Comparison of ENCODE assay signal across 11 cellular contexts in the genomic region with DNA sequence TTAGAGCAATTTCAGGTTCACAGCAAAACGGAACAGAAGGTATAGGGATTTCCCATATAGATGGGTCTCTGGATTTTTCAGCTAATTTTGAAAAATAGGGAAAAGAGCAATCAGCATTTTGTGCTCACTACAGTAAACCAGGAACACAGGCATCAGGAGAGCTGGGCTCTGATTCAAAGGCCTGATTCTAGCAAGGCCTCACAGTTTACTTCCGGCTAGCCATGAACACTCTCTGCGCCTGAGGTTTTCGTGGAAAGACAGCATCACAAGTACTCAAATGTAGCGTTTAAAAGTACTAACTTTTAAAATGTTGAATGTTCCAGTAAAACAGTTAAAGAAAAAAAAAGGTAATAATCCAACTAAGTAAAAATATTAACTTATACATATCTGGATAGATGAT.
DNase-seq lines count a peak whose midpoint lies in the region; ATAC-seq and TF ChIP-seq lines count a peak whose summit lies in the region.
"Had no signal": no experiment of that assay in that cellular context is flagged by ENCODE, and none has a peak within 500 bp of the region (broad histone marks: within the 10 kb centered on the region; RNA-seq: fewer than 3 reads in every experiment).

No MANE protein-coding gene starts in this region.

- DNase-seq in GM23338 (ENCODE audit: low spot score) (no peak), adipocyte (ENCODE audit: low read depth) (no peak), sciatic nerve (ENCODE audit: low spot score) (no peak), omental fat pad (ENCODE audit: low spot score) (no peak), KG1 (lab: John Stamatoyannopoulos, UW) (no peak), NOMO-1 treated with dmso at 0.1 percent for 144 hours (lab: John Stamatoyannopoulos, UW; ENCODE audit: unreplicated experiment) (no peak)
- no peak for DNase-seq in CD8-positive, alpha-beta memory T cell
- DNase-seq: activated T-cell treated with anti-CD3 and anti-CD28 coated beads, Interleukin-2, amount 50 U/mL, for 48 hours; stimulated activated CD4-positive, alpha-beta T cell treated with anti-CD3 and anti-CD28 coated beads, Interleukin-15, amount 100 ng/mL, for 24 hours had no signal

- H3K9ac ChIP-seq in adipocyte (ENCODE audit: low read length) (peak overlapping the region; percentile 59), iPS-18a (ENCODE audit: low read length) (peak overlapping the region; percentile 55)

- H3K4me1 ChIP-seq in GM23338 (ENCODE audit: insufficient read depth) (peaks cover 51% of the 10 kb centered on the region), adipocyte (ENCODE audit: control insufficient read depth, insufficient read depth, low read length) (peaks cover 14% of the 10 kb centered on the region), iPS-18a (ENCODE audit: control insufficient read depth, low read depth, low read length) (peaks cover 32% of the 10 kb centered on the region)
- no peaks in the 10 kb centered on the region for H3K4me1 ChIP-seq in CD8-positive, alpha-beta memory T cell (ENCODE audit: insufficient read depth, low read length)

- H3K27ac Mint-ChIP-seq in GM23338 = no peak overlapping the region; the same call in 1 of the 2 replicates
- no peak overlapping the region for H3K27ac Mint-ChIP-seq in CD8-positive, alpha-beta memory T cell

- peaks cover 6% of the 10 kb centered on the region; the same call in 1 of the 3 replicates for H3K9me3 Mint-ChIP-seq in GM23338
- H3K9me3 Mint-ChIP-seq in CD8-positive, alpha-beta memory T cell = peaks cover 0 to 4% (median 0%) of the 10 kb centered on the region in 5 donors

- intact Hi-C loops in sciatic nerve (cut with DNase I) = no loop called here

- peaks cover 68% of the 10 kb centered on the region for H3K79me2 ChIP-seq in GM23338 (replicated peaks; ENCODE audit: insufficient read depth)

- H3F3A ChIP-seq in GM23338 (replicated peaks; ENCODE audit: low read depth) = peaks cover 4% of the 10 kb centered on the region

- H3K4me3 Mint-ChIP-seq in GM23338 = no peak overlapping the region
- H3K4me3 Mint-ChIP-seq in CD8-positive, alpha-beta memory T cell = no peak overlapping the region

- H3K27me3 ChIP-seq in GM23338 (ENCODE audit: insufficient read depth) (no peaks in the 10 kb centered on the region), adipocyte (replicated peaks; ENCODE audit: control insufficient read depth, insufficient read depth, low read length) (no peaks in the 10 kb centered on the region), iPS-18a (ENCODE audit: control insufficient read depth, insufficient read depth, low read length) (no peaks in the 10 kb centered on the region)
- no peaks in the 10 kb centered on the region for H3K27me3 ChIP-seq in CD8-positive, alpha-beta memory T cell (ENCODE audit: insufficient read depth, low read length, poor library complexity, severe bottlenecking)

- no peaks in the 10 kb centered on the region for H3K9me2 ChIP-seq in GM23338 (ENCODE audit: insufficient read depth)

- no peak for TF ChIP-seq CTCF in GM23338 (conservative IDR thresholded peaks at IDR 0.05; ENCODE audit: low read depth in 2 of 2)
- TF ChIP-seq CTCF in omental fat pad (IDR thresholded peaks at IDR 0.05) = no peak

- peaks cover 7% of the 10 kb centered on the region; the same call in 2 of the 3 replicates for H3K36me3 Mint-ChIP-seq in GM23338 (ENCODE audit: low read depth)
- peaks cover 0 to 7% (median 6%) of the 10 kb centered on the region in 3 donors for H3K36me3 Mint-ChIP-seq in CD8-positive, alpha-beta memory T cell

- H3K36me3 ChIP-seq in GM23338 (ENCODE audit: insufficient read depth) = no peaks in the 10 kb centered on the region
- H3K36me3 ChIP-seq in adipocyte (ENCODE audit: control insufficient read depth, insufficient read depth, low read length, severe bottlenecking) = no peaks in the 10 kb centered on the region
- H3K36me3 ChIP-seq in iPS-18a (ENCODE audit: control insufficient read depth, low read depth, low read length) = no peaks in the 10 kb centered on the region
- H3K36me3 ChIP-seq in CD8-positive, alpha-beta memory T cell (ENCODE audit: insufficient read depth, low read length) = no peaks in the 10 kb centered on the region

- H2AFZ ChIP-seq in GM23338 = no peak overlapping the region

- H3K4me1 Mint-ChIP-seq in GM23338 = peaks cover 63% of the 10 kb centered on the region
- H3K4me1 Mint-ChIP-seq in CD8-positive, alpha-beta memory T cell = peaks cover 5 to 9% (median 6%) of the 10 kb centered on the region in 3 donors

- no peaks in the 10 kb centered on the region for H3K9me3 ChIP-seq in adipocyte (ENCODE audit: control insufficient read depth, low read length)
- no peaks in the 10 kb centered on the region for H3K9me3 ChIP-seq in iPS-18a (ENCODE audit: control insufficient read depth, low read depth, low read length)
- no peaks in the 10 kb centered on the region for H3K9me3 ChIP-seq in CD8-positive, alpha-beta memory T cell (ENCODE audit: low read length)

- ATAC-seq in GM23338 = no peak
- peak; percentile 73 for ATAC-seq in sciatic nerve
- ATAC-seq in omental fat pad (ENCODE audit: low FRiP score) = no peak

- CTCF ChIA-PET in CD8-positive, alpha-beta memory T cell (lab: Charles Lee) = interaction anchor here (1.3 kb wide), 1 partner anchor 22 kb away, joined by 4 read pairs; no protein-coding TSS in a partner anchor

- H3K27ac ChIP-seq in GM23338 (ENCODE audit: low read depth) (peak overlapping the region; percentile 81; the same call in 1 of the 2 replicates), iPS-18a (ENCODE audit: low read length) (peak overlapping the region; percentile 86)
- no peak overlapping the region for H3K27ac ChIP-seq in CD8-positive, alpha-beta memory T cell (ENCODE audit: low read depth, low read length)

- H3K4me3 ChIP-seq in GM23338 (no peak overlapping the region), adipocyte (ENCODE audit: low read length) (no peak overlapping the region), iPS-18a (ENCODE audit: low read length) (no peak overlapping the region)
- H3K4me3 ChIP-seq in CD8-positive, alpha-beta memory T cell (ENCODE audit: low read length) = no peak overlapping the region
- H3K4me3 ChIP-seq: lung had no signal

- peak overlapping the region; percentile 9; the same call in 1 of the 2 replicates for H3K4me2 ChIP-seq in GM23338

- H3K27me3 Mint-ChIP-seq in GM23338 (ENCODE audit: insufficient read depth, low read depth, poor library complexity) = peaks cover 5% of the 10 kb centered on the region
- no peaks in the 10 kb centered on the region for H3K27me3 Mint-ChIP-seq in CD8-positive, alpha-beta memory T cell

- POLR2A ChIA-PET in CD8-positive, alpha-beta memory T cell (lab: Charles Lee) = no interaction called here

- H4K20me1 ChIP-seq in GM23338 (replicated peaks; ENCODE audit: insufficient read depth) = peaks cover 19% of the 10 kb centered on the region; the same call in 1 of the 2 replicates

TF ChIP-seq in GM23338, 12 proteins besides CTCF, POLR2A, EP300 and RAD21 (continues in another document):
- TF ChIP-seq, protein P1, sequence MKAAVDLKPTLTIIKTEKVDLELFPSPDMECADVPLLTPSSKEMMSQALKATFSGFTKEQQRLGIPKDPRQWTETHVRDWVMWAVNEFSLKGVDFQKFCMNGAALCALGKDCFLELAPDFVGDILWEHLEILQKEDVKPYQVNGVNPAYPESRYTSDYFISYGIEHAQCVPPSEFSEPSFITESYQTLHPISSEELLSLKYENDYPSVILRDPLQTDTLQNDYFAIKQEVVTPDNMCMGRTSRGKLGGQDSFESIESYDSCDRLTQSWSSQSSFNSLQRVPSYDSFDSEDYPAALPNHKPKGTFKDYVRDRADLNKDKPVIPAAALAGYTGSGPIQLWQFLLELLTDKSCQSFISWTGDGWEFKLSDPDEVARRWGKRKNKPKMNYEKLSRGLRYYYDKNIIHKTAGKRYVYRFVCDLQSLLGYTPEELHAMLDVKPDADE (IDR thresholded peaks at IDR 0.05) = no peak
- no peak for TF ChIP-seq ZNF114 (CRISPR knock-in tag; IDR thresholded peaks at IDR 0.05)
- TF ChIP-seq JUNB (IDR thresholded peaks at IDR 0.05; ENCODE audit: unreplicated experiment) = no peak
- no peak for TF ChIP-seq ZNF331 (CRISPR knock-in tag; IDR thresholded peaks at IDR 0.05; ENCODE audit: low read depth)
- TF ChIP-seq EZH2 (IDR thresholded peaks at IDR 0.05; ENCODE audit: low read depth, unreplicated experiment) = no peak
- no peak for TF ChIP-seq EZH2phosphoT487 (IDR thresholded peaks at IDR 0.05; ENCODE audit: unreplicated experiment)
- TF ChIP-seq, protein P2, sequence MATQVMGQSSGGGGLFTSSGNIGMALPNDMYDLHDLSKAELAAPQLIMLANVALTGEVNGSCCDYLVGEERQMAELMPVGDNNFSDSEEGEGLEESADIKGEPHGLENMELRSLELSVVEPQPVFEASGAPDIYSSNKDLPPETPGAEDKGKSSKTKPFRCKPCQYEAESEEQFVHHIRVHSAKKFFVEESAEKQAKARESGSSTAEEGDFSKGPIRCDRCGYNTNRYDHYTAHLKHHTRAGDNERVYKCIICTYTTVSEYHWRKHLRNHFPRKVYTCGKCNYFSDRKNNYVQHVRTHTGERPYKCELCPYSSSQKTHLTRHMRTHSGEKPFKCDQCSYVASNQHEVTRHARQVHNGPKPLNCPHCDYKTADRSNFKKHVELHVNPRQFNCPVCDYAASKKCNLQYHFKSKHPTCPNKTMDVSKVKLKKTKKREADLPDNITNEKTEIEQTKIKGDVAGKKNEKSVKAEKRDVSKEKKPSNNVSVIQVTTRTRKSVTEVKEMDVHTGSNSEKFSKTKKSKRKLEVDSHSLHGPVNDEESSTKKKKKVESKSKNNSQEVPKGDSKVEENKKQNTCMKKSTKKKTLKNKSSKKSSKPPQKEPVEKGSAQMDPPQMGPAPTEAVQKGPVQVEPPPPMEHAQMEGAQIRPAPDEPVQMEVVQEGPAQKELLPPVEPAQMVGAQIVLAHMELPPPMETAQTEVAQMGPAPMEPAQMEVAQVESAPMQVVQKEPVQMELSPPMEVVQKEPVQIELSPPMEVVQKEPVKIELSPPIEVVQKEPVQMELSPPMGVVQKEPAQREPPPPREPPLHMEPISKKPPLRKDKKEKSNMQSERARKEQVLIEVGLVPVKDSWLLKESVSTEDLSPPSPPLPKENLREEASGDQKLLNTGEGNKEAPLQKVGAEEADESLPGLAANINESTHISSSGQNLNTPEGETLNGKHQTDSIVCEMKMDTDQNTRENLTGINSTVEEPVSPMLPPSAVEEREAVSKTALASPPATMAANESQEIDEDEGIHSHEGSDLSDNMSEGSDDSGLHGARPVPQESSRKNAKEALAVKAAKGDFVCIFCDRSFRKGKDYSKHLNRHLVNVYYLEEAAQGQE (IDR thresholded peaks at IDR 0.05; ENCODE audit: unreplicated experiment) = no peak
- TF ChIP-seq STAT1 (IDR thresholded peaks at IDR 0.05; ENCODE audit: unreplicated experiment) = no peak
